In genomic region chr4:25702848-25703247, GRCh38 we compare ENCODE assay signal across 11 cellular contexts. TPM values are rescaled to one million over a fixed set of nuclear protein-coding genes. Genes with fewer than 3 reads are reported as not detected.
DNase-seq lines count a peak whose midpoint lies in the region; ATAC-seq and TF ChIP-seq lines count a peak whose summit lies in the region.
"Had no signal": no experiment of that assay in that cellular context is flagged by ENCODE, and none has a peak within 500 bp of the region (broad histone marks: within the 10 kb centered on the region; RNA-seq: fewer than 3 reads in every experiment).

No MANE protein-coding gene starts in this region.

- no peaks in the 10 kb centered on the region for H3K9me2 ChIP-seq in GM23338 (ENCODE audit: insufficient read depth)

- H3K36me3 ChIP-seq in heart right ventricle (no peaks in the 10 kb centered on the region), GM23338 (ENCODE audit: insufficient read depth) (no peaks in the 10 kb centered on the region)
- H3K36me3 ChIP-seq: BLaER1 had no signal

- H2AFZ ChIP-seq in GM23338 = no peak overlapping the region

- H3K4me1 ChIP-seq in heart right ventricle = peaks cover 0 to 18% (median 4%) of the 10 kb centered on the region in 9 donors
- no peaks in the 10 kb centered on the region for H3K4me1 ChIP-seq in GM23338 (ENCODE audit: insufficient read depth)
- H3K4me1 ChIP-seq: BLaER1 had no signal

- CTCF ChIA-PET in activated CD8-positive, alpha-beta T cell treated with anti-CD3 and anti-CD28 coated beads, Interleukin-2, amount 10 ng/mL, durations not matched to agents 7 days and 5 days (lab: Charles Lee) = no interaction called here

- H3K36me3 Mint-ChIP-seq in GM23338 (ENCODE audit: low read depth) (peaks cover 2% of the 10 kb centered on the region; the same call in 1 of the 3 replicates), progenitor cell of endocrine pancreas (ENCODE audit: insufficient read depth) (no peaks in the 10 kb centered on the region)
- H3K36me3 Mint-ChIP-seq in activated CD8-positive, alpha-beta T cell treated with anti-CD3 and anti-CD28 coated beads, Interleukin-2, amount 10 ng/mL, durations not matched to agents 7 days and 5 days (ENCODE audit: low read depth) = no peaks in the 10 kb centered on the region

- 19 to 36% methylated on average over 5 of the region's 5 CpGs for whole genome bisulfite sequencing in heart right ventricle, 2 donors

- POLR2A ChIA-PET in activated CD8-positive, alpha-beta T cell treated with anti-CD3 and anti-CD28 coated beads, Interleukin-2, amount 10 ng/mL, durations not matched to agents 7 days and 5 days (lab: Charles Lee) = no interaction called here

- H3K27me3 ChIP-seq in heart right ventricle (no peaks in the 10 kb centered on the region), GM23338 (ENCODE audit: insufficient read depth) (no peaks in the 10 kb centered on the region)
- H3K27me3 ChIP-seq: BLaER1 had no signal

- TF ChIP-seq CTCF in heart right ventricle (IDR thresholded peaks at IDR 0.05) (peak in 3 of 9 donors; percentile 16 to 31 (median 18)), GM23338 (conservative IDR thresholded peaks at IDR 0.05; ENCODE audit: low read depth in 2 of 2) (no peak), progenitor cell of endocrine pancreas (IDR thresholded peaks at IDR 0.05; ENCODE audit: unreplicated experiment) (no peak)

- peaks cover 1% of the 10 kb centered on the region; the same call in 1 of the 3 replicates for H3K9me3 Mint-ChIP-seq in GM23338
- no peaks in the 10 kb centered on the region for H3K9me3 Mint-ChIP-seq in progenitor cell of endocrine pancreas (ENCODE audit: low read depth)
- H3K9me3 Mint-ChIP-seq in activated CD8-positive, alpha-beta T cell treated with anti-CD3 and anti-CD28 coated beads, Interleukin-2, amount 10 ng/mL, durations not matched to agents 7 days and 5 days (ENCODE audit: insufficient read depth) = no peaks in the 10 kb centered on the region

- H3K27ac Mint-ChIP-seq in GM23338 (no peak overlapping the region), progenitor cell of endocrine pancreas (no peak overlapping the region)
- H3K27ac Mint-ChIP-seq in activated CD8-positive, alpha-beta T cell treated with anti-CD3 and anti-CD28 coated beads, Interleukin-2, amount 10 ng/mL, durations not matched to agents 7 days and 5 days = no peak overlapping the region

- no peaks in the 10 kb centered on the region for H3K9me3 ChIP-seq in heart right ventricle
- H3K9me3 ChIP-seq: BLaER1 had no signal

- H3K27me3 Mint-ChIP-seq in GM23338 (ENCODE audit: insufficient read depth, low read depth, poor library complexity) (peaks cover 4% of the 10 kb centered on the region), progenitor cell of endocrine pancreas (no peaks in the 10 kb centered on the region)
- H3K27me3 Mint-ChIP-seq in activated CD8-positive, alpha-beta T cell treated with anti-CD3 and anti-CD28 coated beads, Interleukin-2, amount 10 ng/mL, durations not matched to agents 7 days and 5 days (ENCODE audit: low read depth) = no peaks in the 10 kb centered on the region

- H3K4me3 Mint-ChIP-seq in GM23338 = no peak overlapping the region
- no peak overlapping the region for H3K4me3 Mint-ChIP-seq in progenitor cell of endocrine pancreas (ENCODE audit: low read depth)
- H3K4me3 Mint-ChIP-seq in activated CD8-positive, alpha-beta T cell treated with anti-CD3 and anti-CD28 coated beads, Interleukin-2, amount 10 ng/mL, durations not matched to agents 7 days and 5 days = no peak overlapping the region

- H3K4me1 Mint-ChIP-seq in GM23338 (no peaks in the 10 kb centered on the region), progenitor cell of endocrine pancreas (ENCODE audit: low read depth) (no peaks in the 10 kb centered on the region)
- H3K4me1 Mint-ChIP-seq in activated CD8-positive, alpha-beta T cell treated with anti-CD3 and anti-CD28 coated beads, Interleukin-2, amount 10 ng/mL, durations not matched to agents 7 days and 5 days (ENCODE audit: low read depth) = no peaks in the 10 kb centered on the region

- H3K4me2 ChIP-seq in GM23338 = no peak overlapping the region
- H3K4me2 ChIP-seq: BLaER1 had no signal

- no peaks in the 10 kb centered on the region for H3F3A ChIP-seq in GM23338 (replicated peaks; ENCODE audit: low read depth)

- H4K20me1 ChIP-seq in GM23338 (replicated peaks; ENCODE audit: insufficient read depth) = no peaks in the 10 kb centered on the region
- H4K20me1 ChIP-seq: BLaER1 had no signal

- no peaks in the 10 kb centered on the region for H3K79me2 ChIP-seq in GM23338 (replicated peaks; ENCODE audit: insufficient read depth)

- ATAC-seq in heart right ventricle = peak; percentile 67 to 94 (median 88)
- ATAC-seq in GM23338 = no peak
- ATAC-seq in activated CD8-positive, alpha-beta T cell treated with anti-CD3 and anti-CD28 coated beads, Interleukin-2, amount 10 ng/mL, durations not matched to agents 7 days and 5 days = no peak

- intact Hi-C loops in heart right ventricle (cut with DNase I) = no loop called here

- DNase-seq in A172 (ENCODE audit: low spot score) = peak; percentile 55
- DNase-seq in HK-2 (ENCODE audit: unreplicated experiment) = peak; percentile 45
- peak; percentile 73 for DNase-seq in amniotic epithelial cell (ENCODE audit: low read depth)
- DNase-seq in heart right ventricle = peak; percentile 17 to 63
- DNase-seq in GM23338 (ENCODE audit: low spot score) = no peak
- no peak for DNase-seq in progenitor cell of endocrine pancreas (ENCODE audit: low spot score, unreplicated experiment)
- no peak for DNase-seq in activated CD8-positive, alpha-beta T cell treated with anti-CD3 and anti-CD28 coated beads, Interleukin-2, amount 10 ng/mL, durations not matched to agents 7 days and 5 days
- DNase-seq in stimulated activated CD4-positive, alpha-beta T cell treated with anti-CD3 and anti-CD28 coated beads, Interleukin-15, amount 100 ng/mL, for 24 hours = no peak

- no peak overlapping the region for H3K4me3 ChIP-seq in heart right ventricle
- no peak overlapping the region for H3K4me3 ChIP-seq in GM23338
- H3K4me3 ChIP-seq: BLaER1, coronary artery had no signal

- peak overlapping the region in 4 of 10 donors; percentile 27 to 68 (median 42) for H3K27ac ChIP-seq in heart right ventricle
- H3K27ac ChIP-seq in GM23338 (ENCODE audit: low read depth) = no peak overlapping the region
- H3K27ac ChIP-seq: BLaER1, coronary artery had no signal

TF ChIP-seq in GM23338, 12 proteins besides CTCF, POLR2A, EP300 and RAD21 (continues in another document):
- TF ChIP-seq JUNB (IDR thresholded peaks at IDR 0.05; ENCODE audit: unreplicated experiment) (no peak), STAT1 (IDR thresholded peaks at IDR 0.05; ENCODE audit: unreplicated experiment) (no peak), REST (IDR thresholded peaks at IDR 0.05; ENCODE audit: unreplicated experiment) (no peak), NANOG (IDR thresholded peaks at IDR 0.05; ENCODE audit: borderline replicate concordance) (no peak), CREB1 (CRISPR knock-in tag; IDR thresholded peaks at IDR 0.05; ENCODE audit: low read depth) (no peak), ZNF114 (CRISPR knock-in tag; IDR thresholded peaks at IDR 0.05) (no peak)

RNA-seq across cellular contexts. Expression of gene SLC34A2, which starts 47.2 kb away (rescaled TPM):
- total RNA-seq in A172 (2014; rRNA removed; shearing (Covaris generic)) = not detected in 2 replicates
- total RNA-seq in heart right ventricle = under 1 TPM in 2 of 10 donors, not detected in 8; 0.17 to 0.40 TPM
- under 1 TPM in 1 of 2 donors, not detected in 1; 0.12 TPM for polyA plus RNA-seq in heart right ventricle
- total RNA-seq in GM23338 (2014; rRNA removed; shearing (Covaris generic)) = 0.80 and 5.7 TPM in 2 replicates
- polyA plus RNA-seq in GM23338 (2016; fragmentation: Nextera tagmentation; extraction: Ambion mirVana) = 0.31 and 0.73 TPM in 2 replicates
- 1.1 and 2.2 TPM in 2 replicates for total RNA-seq in progenitor cell of endocrine pancreas
- not detected for total RNA-seq in activated CD8-positive, alpha-beta T cell treated with anti-CD3 and anti-CD28 coated beads, Interleukin-2, amount 10 ng/mL, durations not matched to agents 7 days and 5 days
- polyA plus RNA-seq: keratinocyte had no signal

Comparison
In these comparisons a context has a peak if more than half of its experiments do, and no peak if none do; other contexts are left out.
1. DNase-seq: peak in A172 (single experiment), HK-2 (single experiment), amniotic epithelial cell (single experiment) and heart right ventricle (2 of 2); none in GM23338 (single experiment), progenitor cell of endocrine pancreas (single experiment), activated CD8-positive, alpha-beta T cell treated with anti-CD3 and anti-CD28 coated beads, Interleukin-2, amount 10 ng/mL, durations not matched to agents 7 days and 5 days (single experiment) and stimulated activated CD4-positive, alpha-beta T cell treated with anti-CD3 and anti-CD28 coated beads, Interleukin-15, amount 100 ng/mL, for 24 hours (single experiment).
2. ATAC-seq: peak in heart right ventricle (8 of 8); none in GM23338 (single experiment) and activated CD8-positive, alpha-beta T cell treated with anti-CD3 and anti-CD28 coated beads, Interleukin-2, amount 10 ng/mL, durations not matched to agents 7 days and 5 days (single experiment).